2 cellular contexts compared by ENCODE assay signal in the genomic region with DNA sequence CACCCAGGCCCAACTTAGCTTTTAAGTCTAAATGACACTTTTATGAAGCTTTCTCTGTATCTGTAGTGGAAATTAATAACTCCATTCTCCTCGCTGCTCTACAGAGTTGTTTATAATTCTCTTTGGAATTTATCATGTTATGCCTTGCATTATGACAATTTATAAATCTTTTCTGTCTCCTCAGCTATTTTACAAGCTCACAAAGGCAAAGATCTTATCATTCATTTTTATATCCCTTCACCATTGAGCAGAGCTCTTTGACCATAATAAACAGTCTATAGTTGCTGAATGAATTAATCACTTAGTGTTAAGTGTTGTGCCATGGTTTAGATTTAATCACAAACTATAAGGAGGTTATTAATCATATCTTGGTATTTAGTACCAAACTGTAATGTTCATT.
TF ChIP-seq lines count a peak whose summit lies in the region.

No MANE protein-coding gene starts in this region.

TF ChIP-seq in HepG2, 621 proteins besides CTCF, POLR2A, EP300 and RAD21:
- TF ChIP-seq ZNF619 (CRISPR knock-in tag; IDR thresholded peaks at IDR 0.05) (no peak), MAFF (IDR thresholded peaks at IDR 0.05; ENCODE audit: low read depth, low read length) (peak; percentile 22; the same call in 1 of the 2 replicates), MAFK (conservative IDR thresholded peaks at IDR 0.05 in 1 of 2, IDR thresholded peaks at IDR 0.05 in 1 of 2; ENCODE audit: low read length in 2 of 2) (peak in 1 of 2 experiments; percentile 50; a peak in 1 of 4 replicates)

TF ChIP-seq in K562, 482 proteins besides CTCF, POLR2A, EP300 and RAD21:
- TF ChIP-seq ZNF165 (CRISPR knock-in tag; IDR thresholded peaks at IDR 0.05; ENCODE audit: borderline replicate concordance), result no peak
- no peak for TF ChIP-seq SRSF7 (optimal IDR thresholded peaks at IDR 0.05; ENCODE audit: low read depth, low read length)
- TF ChIP-seq TCF3 (CRISPR knock-in tag; IDR thresholded peaks at IDR 0.05), result no peak
- peak; percentile 24; the same call in 1 of the 2 replicates for TF ChIP-seq ZNF316 (IDR thresholded peaks at IDR 0.05)
- TF ChIP-seq YY1 (IDR thresholded peaks at IDR 0.05; ENCODE audit: borderline replicate concordance in 1 of 3, control insufficient read depth in 1 of 3, extremely low read depth in 1 of 3, insufficient read depth in 3 of 3, insufficient read length in 1 of 3, insufficient replicate concordance in 2 of 3, low read depth in 1 of 3, low read length in 2 of 3), result no peak
- no peak for TF ChIP-seq CCNT2 (IDR thresholded peaks at IDR 0.05; ENCODE audit: borderline replicate concordance, extremely low read depth, insufficient read length, low read depth, low read length)
- no peak for TF ChIP-seq ZNF174 (CRISPR knock-in tag; IDR thresholded peaks at IDR 0.05)
TF ChIP-seq in K562: peak in this region for 1.
